In genomic region chr1:188006354-188006753, GRCh38 we compare ENCODE assay signal across 16 cellular contexts.
A peak's percentile ranks its signal among the peaks of the same experiment; 100 is the strongest.
DNase-seq lines count a peak whose midpoint lies in the region; ATAC-seq and TF ChIP-seq lines count a peak whose summit lies in the region.
"Had no signal": no experiment of that assay in that cellular context is flagged by ENCODE, and none has a peak within 500 bp of the region (broad histone marks: within the 10 kb centered on the region; RNA-seq: fewer than 3 reads in every experiment).

No MANE protein-coding gene starts in this region.

- no peaks in the 10 kb centered on the region for H3K4me1 Mint-ChIP-seq in GM23338
- no peaks in the 10 kb centered on the region for H3K4me1 Mint-ChIP-seq in neural progenitor cell
- H3K4me1 Mint-ChIP-seq: CD4-positive, CD25-positive, alpha-beta regulatory T cell had no signal

- H3K27me3 Mint-ChIP-seq in GM23338 (ENCODE audit: insufficient read depth, low read depth, poor library complexity) (no peaks in the 10 kb centered on the region), neural progenitor cell (ENCODE audit: insufficient read depth, low read depth) (no peaks in the 10 kb centered on the region)
- H3K27me3 Mint-ChIP-seq: CD4-positive, CD25-positive, alpha-beta regulatory T cell had no signal

- TF ChIP-seq POLR2A in right lobe of liver (IDR thresholded peaks at IDR 0.05) (no peak), upper lobe of left lung (IDR thresholded peaks at IDR 0.05) (no peak)

- no peaks in the 10 kb centered on the region for H3K9me2 ChIP-seq in GM23338 (ENCODE audit: insufficient read depth)

- H2AFZ ChIP-seq in GM23338 (peak overlapping the region; percentile 72; the same call in 1 of the 2 replicates), neural progenitor cell (replicated peaks) (peak overlapping the region; percentile 66)

- no peaks in the 10 kb centered on the region for H3K36me3 ChIP-seq in GM23338 (ENCODE audit: insufficient read depth)
- no peaks in the 10 kb centered on the region for H3K36me3 ChIP-seq in neural progenitor cell
- H3K36me3 ChIP-seq in right lobe of liver, result no peaks in the 10 kb centered on the region
- no peaks in the 10 kb centered on the region for H3K36me3 ChIP-seq in upper lobe of left lung
- H3K36me3 ChIP-seq: Peyer's patch had no signal

- H3K4me2 ChIP-seq in GM23338 (no peak overlapping the region), neural progenitor cell (no peak overlapping the region)

- H3K79me2 ChIP-seq in GM23338 (replicated peaks; ENCODE audit: insufficient read depth) (no peaks in the 10 kb centered on the region), neural progenitor cell (ENCODE audit: low read depth) (no peaks in the 10 kb centered on the region)

- peaks cover 4% of the 10 kb centered on the region; the same call in 1 of the 3 replicates for H3K9me3 Mint-ChIP-seq in GM23338
- H3K9me3 Mint-ChIP-seq in neural progenitor cell, result peaks cover 3% of the 10 kb centered on the region

- no peak overlapping the region for H3K9ac ChIP-seq in neural progenitor cell

- no peaks in the 10 kb centered on the region for H3K27me3 ChIP-seq in GM23338 (ENCODE audit: insufficient read depth)
- no peaks in the 10 kb centered on the region for H3K27me3 ChIP-seq in neural progenitor cell
- H3K27me3 ChIP-seq in right lobe of liver, result no peaks in the 10 kb centered on the region
- no peaks in the 10 kb centered on the region for H3K27me3 ChIP-seq in upper lobe of left lung
- H3K27me3 ChIP-seq: Peyer's patch had no signal

- no peak overlapping the region for H3K4me3 Mint-ChIP-seq in GM23338
- no peak overlapping the region for H3K4me3 Mint-ChIP-seq in neural progenitor cell
- H3K4me3 Mint-ChIP-seq: CD4-positive, CD25-positive, alpha-beta regulatory T cell had no signal

- H3K27ac ChIP-seq in GM23338 (ENCODE audit: low read depth) (no peak overlapping the region), neural progenitor cell (no peak overlapping the region), right lobe of liver (no peak overlapping the region), upper lobe of left lung (no peak overlapping the region)
- H3K27ac ChIP-seq: Peyer's patch, SK-N-MC had no signal

- H3K4me1 ChIP-seq in GM23338 (ENCODE audit: insufficient read depth), result no peaks in the 10 kb centered on the region
- H3K4me1 ChIP-seq in neural progenitor cell, result no peaks in the 10 kb centered on the region
- H3K4me1 ChIP-seq in right lobe of liver, result no peaks in the 10 kb centered on the region
- no peaks in the 10 kb centered on the region for H3K4me1 ChIP-seq in upper lobe of left lung
- H3K4me1 ChIP-seq: Caco-2, Peyer's patch had no signal

- H3F3A ChIP-seq in GM23338 (replicated peaks; ENCODE audit: low read depth), result no peaks in the 10 kb centered on the region
- H3F3A ChIP-seq in neural progenitor cell (ENCODE audit: low read depth), result no peaks in the 10 kb centered on the region

- no peak for TF ChIP-seq CTCF in GM23338 (conservative IDR thresholded peaks at IDR 0.05; ENCODE audit: low read depth in 2 of 2)
- no peak for TF ChIP-seq CTCF in neural progenitor cell (IDR thresholded peaks at IDR 0.05)
- TF ChIP-seq CTCF in right lobe of liver (IDR thresholded peaks at IDR 0.05), result no peak
- no peak for TF ChIP-seq CTCF in upper lobe of left lung (IDR thresholded peaks at IDR 0.05)

- H3K4me3 ChIP-seq in GM23338, result no peak overlapping the region
- H3K4me3 ChIP-seq in neural progenitor cell, result no peak overlapping the region
- H3K4me3 ChIP-seq in right lobe of liver, result no peak overlapping the region
- H3K4me3 ChIP-seq in upper lobe of left lung, result no peak overlapping the region
- H3K4me3 ChIP-seq: Peyer's patch, SK-N-MC had no signal

- H3K36me3 Mint-ChIP-seq in GM23338 (ENCODE audit: low read depth) (no peaks in the 10 kb centered on the region; the same call in 2 of the 3 replicates), neural progenitor cell (no peaks in the 10 kb centered on the region)
- H3K36me3 Mint-ChIP-seq: CD4-positive, CD25-positive, alpha-beta regulatory T cell had no signal

- intact Hi-C loops in right lobe of liver (cut with DNase I), result no loop called here

- no peaks in the 10 kb centered on the region for H4K20me1 ChIP-seq in GM23338 (replicated peaks; ENCODE audit: insufficient read depth)
- no peaks in the 10 kb centered on the region for H4K20me1 ChIP-seq in neural progenitor cell (ENCODE audit: low read depth)

- no peaks in the 10 kb centered on the region for H3K9me3 ChIP-seq in neural progenitor cell (ENCODE audit: low read depth)
- no peaks in the 10 kb centered on the region for H3K9me3 ChIP-seq in right lobe of liver
- peaks cover 0 to 2% (median 0%) of the 10 kb centered on the region in 4 donors for H3K9me3 ChIP-seq in upper lobe of left lung
- H3K9me3 ChIP-seq: Caco-2, Peyer's patch had no signal

- H3K27ac Mint-ChIP-seq in GM23338 (no peak overlapping the region), neural progenitor cell (no peak overlapping the region)
- H3K27ac Mint-ChIP-seq: CD4-positive, CD25-positive, alpha-beta regulatory T cell had no signal

- WGBS in right lobe of liver (ENCODE audit: insufficient coverage, low coverage, low lambda C conversion rate, missing lambda C conversion rate), result 23% methylated on average over 1 of the region's 1 CpG
- WGBS in upper lobe of left lung, 2 donors, result 39 to 43% methylated on average over 1 of the region's 1 CpG

- TF ChIP-seq EP300 in upper lobe of left lung (IDR thresholded peaks at IDR 0.05), result no peak

- no peak for DNase-seq in GM23338 (ENCODE audit: low spot score)
- peak; percentile 11 for DNase-seq in NCI-H69 (lab: John Stamatoyannopoulos, UW)
- DNase-seq in dermis blood vessel endothelial cell, result peak; percentile 19
- no peak for DNase-seq in neural progenitor cell (ENCODE audit: low spot score)
- DNase-seq in right lobe of liver, result no peak
- no peak for DNase-seq in upper lobe of left lung
- no peak for DNase-seq in activated CD4-positive, alpha-beta T cell treated with anti-CD3 and anti-CD28 coated beads for 4 hours
- DNase-seq: Caco-2; CD4-positive, CD25-positive, alpha-beta regulatory T cell; DMS153; H7; NCI-H1436; NCI-H2081; Peyer's patch had no signal

- ATAC-seq in GM23338, result no peak
- ATAC-seq in right lobe of liver, result no peak
- no peak for ATAC-seq in upper lobe of left lung (ENCODE audit: low FRiP score in 2 of 2)
- ATAC-seq: Right ventricle myocardium inferior had no signal

TF ChIP-seq in GM23338, 12 proteins besides CTCF, POLR2A, EP300 and RAD21 (continues in another document):
- TF ChIP-seq STAT1 (IDR thresholded peaks at IDR 0.05; ENCODE audit: unreplicated experiment) (no peak), POLR2AphosphoS5 (IDR thresholded peaks at IDR 0.05; ENCODE audit: low read depth) (no peak), NANOG (IDR thresholded peaks at IDR 0.05; ENCODE audit: borderline replicate concordance) (no peak), ZNF331 (CRISPR knock-in tag; IDR thresholded peaks at IDR 0.05; ENCODE audit: low read depth) (no peak), REST (IDR thresholded peaks at IDR 0.05; ENCODE audit: unreplicated experiment) (no peak)

Comparison
In these comparisons a context has a peak if more than half of its experiments do, and no peak if none do; other contexts are left out.
1. DNase-seq: peak in NCI-H69 (single experiment) and dermis blood vessel endothelial cell (single experiment); none in GM23338 (single experiment), neural progenitor cell (single experiment), right lobe of liver (0 of 3), upper lobe of left lung (0 of 2) and activated CD4-positive, alpha-beta T cell treated with anti-CD3 and anti-CD28 coated beads for 4 hours (0 of 2).